Comparison of ENCODE assay signal across 27 cellular contexts in genomic region chr12:24881227-24881626, GRCh38.
"Had no signal": no experiment of that assay in that cellular context is flagged by ENCODE, and none has a peak within 500 bp of the region (broad histone marks: within the 10 kb centered on the region; RNA-seq: fewer than 3 reads in every experiment).

No MANE protein-coding gene starts in this region.

- H3K27ac Mint-ChIP-seq: effector memory CD8-positive, alpha-beta T cell; memory B cell; naive thymus-derived CD4-positive, alpha-beta T cell had no signal

- H3K4me1 Mint-ChIP-seq: memory B cell; stimulated activated naive CD8-positive, alpha-beta T cell treated with anti-CD3 and anti-CD28 coated beads, Interleukin-15, amount 100 ng/mL, for 72 hours had no signal

- H3K36me3 Mint-ChIP-seq: memory B cell had no signal

- H3K4me1 ChIP-seq: esophagus squamous epithelium, heart right ventricle, right atrium auricular region, sigmoid colon, suprapubic skin, transverse colon, upper lobe of right lung, uterus had no signal

- H3K4me3 ChIP-seq: esophagus squamous epithelium, heart right ventricle, lung, ovary, right atrium auricular region, sigmoid colon, suprapubic skin, transverse colon, upper lobe of right lung, uterus had no signal

- H3K4me3 Mint-ChIP-seq: effector memory CD8-positive, alpha-beta T cell; memory B cell; naive thymus-derived CD4-positive, alpha-beta T cell; stimulated activated naive CD8-positive, alpha-beta T cell treated with anti-CD3 and anti-CD28 coated beads, Interleukin-15, amount 100 ng/mL, for 72 hours had no signal

- H3K27me3 Mint-ChIP-seq: effector memory CD8-positive, alpha-beta T cell; memory B cell; stimulated activated naive CD8-positive, alpha-beta T cell treated with anti-CD3 and anti-CD28 coated beads, Interleukin-15, amount 100 ng/mL, for 72 hours had no signal

- H3K36me3 ChIP-seq: esophagus squamous epithelium, ovary, right atrium auricular region, sigmoid colon, suprapubic skin, transverse colon, upper lobe of right lung, uterus had no signal

- H3K9me3 ChIP-seq: esophagus squamous epithelium, heart right ventricle, ovary, right atrium auricular region, sigmoid colon, suprapubic skin, transverse colon, upper lobe of right lung, uterus had no signal

- H3K9me3 Mint-ChIP-seq: effector memory CD8-positive, alpha-beta T cell; memory B cell; naive thymus-derived CD4-positive, alpha-beta T cell; stimulated activated naive CD8-positive, alpha-beta T cell treated with anti-CD3 and anti-CD28 coated beads, Interleukin-15, amount 100 ng/mL, for 72 hours had no signal

- H3K27ac ChIP-seq: esophagus squamous epithelium, heart right ventricle, ovary, right atrium auricular region, sigmoid colon, suprapubic skin, transverse colon, upper lobe of right lung had no signal

- ATAC-seq: effector memory CD8-positive, alpha-beta T cell; heart right ventricle; left lobe of liver; naive thymus-derived CD4-positive, alpha-beta T cell; stimulated activated naive CD8-positive, alpha-beta T cell treated with anti-CD3 and anti-CD28 coated beads, Interleukin-15, amount 100 ng/mL, for 72 hours; upper lobe of right lung had no signal

- H3K27me3 ChIP-seq: esophagus squamous epithelium, heart right ventricle, ovary, right atrium auricular region, sigmoid colon, suprapubic skin, transverse colon, upper lobe of right lung, uterus had no signal

- DNase-seq: cerebellar nuclear complex; cortex of kidney; effector memory CD8-positive, alpha-beta T cell; erythroblast; esophagus squamous epithelium; foreskin melanocyte; glutamatergic neuron; heart right ventricle; hippocampal formation; naive thymus-derived CD4-positive, alpha-beta T cell; occipital lobe; ovary; sigmoid colon; stimulated activated CD4-positive, alpha-beta T cell treated with anti-CD3 and anti-CD28 coated beads, Interleukin-15, amount 100 ng/mL, for 24 hours; stimulated activated CD4-positive, alpha-beta T cell treated with anti-CD3 and anti-CD28 coated beads, Interleukin-2, amount 100 ng/mL, for 48 hours; stimulated activated naive CD4-positive, alpha-beta T cell; stimulated activated naive CD8-positive, alpha-beta T cell treated with anti-CD3 and anti-CD28 coated beads, Interleukin-15, amount 100 ng/mL, for 72 hours; transverse colon; upper lobe of right lung; uterus had no signal

- FAIRE-seq: endometrium, islet of Langerhans had no signal
